ENCODE assay signal across 19 cellular contexts in the genomic region with DNA sequence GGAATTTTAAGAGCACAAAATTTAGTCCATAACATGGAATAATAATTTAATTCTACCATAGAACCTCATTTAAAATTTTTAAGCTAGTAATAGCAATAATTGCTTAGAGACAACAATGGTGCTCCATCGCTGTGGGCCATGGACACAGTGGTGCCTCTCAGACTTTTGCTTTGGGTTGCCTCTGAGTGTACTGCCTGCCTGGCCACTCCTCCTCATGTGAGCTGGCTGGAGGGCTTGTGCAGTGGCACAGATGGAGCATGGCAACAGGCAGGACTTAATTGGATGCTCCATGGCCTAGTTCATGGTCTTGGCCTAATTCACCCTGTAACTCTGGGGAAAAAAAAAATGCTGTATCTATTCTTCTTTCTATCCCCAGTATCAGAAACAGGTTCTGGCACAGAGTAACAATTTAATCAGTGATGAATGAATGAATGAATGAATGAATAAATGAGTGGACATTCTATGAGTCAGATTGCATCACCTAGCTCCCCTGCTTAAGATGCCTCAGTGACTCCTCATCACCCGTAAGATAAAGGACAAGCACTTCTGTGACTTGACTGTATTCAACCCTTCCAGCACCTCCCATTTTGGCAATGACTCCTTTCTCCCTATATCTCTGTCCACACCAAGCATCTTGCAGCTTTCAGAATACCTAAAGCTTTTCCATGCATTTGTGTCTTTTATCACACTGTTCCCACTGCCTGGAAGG.
DNase-seq lines count a peak whose midpoint lies in the region; ATAC-seq and TF ChIP-seq lines count a peak whose summit lies in the region.
"Had no signal": no experiment of that assay in that cellular context is flagged by ENCODE, and none has a peak within 500 bp of the region (broad histone marks: within the 10 kb centered on the region; RNA-seq: fewer than 3 reads in every experiment).

No MANE protein-coding gene starts in this region.

- H3K4me1 ChIP-seq in GM23248 (ENCODE audit: insufficient read depth) (peaks cover 22% of the 10 kb centered on the region), RWPE2 (ENCODE audit: insufficient read depth, poor library complexity, severe bottlenecking) (peaks cover 14% of the 10 kb centered on the region), neural progenitor cell (peaks cover 8% of the 10 kb centered on the region)

- H3K79me2 ChIP-seq in GM23248 (ENCODE audit: insufficient read depth) (no peaks in the 10 kb centered on the region), neural progenitor cell (ENCODE audit: low read depth) (no peaks in the 10 kb centered on the region)

- no peak overlapping the region for H2AFZ ChIP-seq in GM23248
- H2AFZ ChIP-seq in neural progenitor cell (replicated peaks), result no peak overlapping the region

- H3K9me2 ChIP-seq in GM23248 (ENCODE audit: insufficient read depth), result 0 out of 2 replicates have a peak, but pooled peaks cover 6% of the 10 kb centered on the region
- H3K9me2 ChIP-seq: SK-N-SH had no signal

- H3K4me1 Mint-ChIP-seq in neural progenitor cell, result no peaks in the 10 kb centered on the region

- H3K27ac ChIP-seq in GM23248, result no peak overlapping the region
- peak overlapping the region; percentile 92 for H3K27ac ChIP-seq in RWPE2 (ENCODE audit: poor library complexity, severe bottlenecking)
- no peak overlapping the region for H3K27ac ChIP-seq in neural progenitor cell
- H3K27ac ChIP-seq: BLaER1 treated with 17β-estradiol and CSF1 and Interleukin-3, amounts not matched to agents 10 nM and 100 nM; RWPE1 had no signal

- H3F3A ChIP-seq in GM23248 (ENCODE audit: insufficient read depth) (peaks cover 15% of the 10 kb centered on the region), neural progenitor cell (ENCODE audit: low read depth) (no peaks in the 10 kb centered on the region)

- in situ Hi-C loops in GM23248 (cut with MboI), result no loop called here

- H4K20me1 ChIP-seq in GM23248 (ENCODE audit: insufficient read depth) (no peaks in the 10 kb centered on the region), neural progenitor cell (ENCODE audit: low read depth) (no peaks in the 10 kb centered on the region)
- H4K20me1 ChIP-seq: BLaER1 treated with 17β-estradiol and CSF1 and Interleukin-3, amounts not matched to agents 10 nM and 100 nM had no signal

- H3K36me3 ChIP-seq in GM23248 (ENCODE audit: low read depth), result no peaks in the 10 kb centered on the region
- no peaks in the 10 kb centered on the region for H3K36me3 ChIP-seq in RWPE2 (ENCODE audit: low read depth)
- H3K36me3 ChIP-seq in neural progenitor cell, result no peaks in the 10 kb centered on the region
- H3K36me3 ChIP-seq: BLaER1 treated with 17β-estradiol and CSF1 and Interleukin-3, amounts not matched to agents 10 nM and 100 nM had no signal

- peak; percentile 20 for DNase-seq in GM23248
- no peak for DNase-seq in RWPE2 (ENCODE audit: low spot score)
- DNase-seq in epithelial cell of esophagus (ENCODE audit: low read depth), result peak; percentile 61
- peak; percentile 81 for DNase-seq in kidney tubule cell (ENCODE audit: low spot score)
- no peak for DNase-seq in GM19238 (ENCODE audit: insufficient read length, low spot score)
- no peak for DNase-seq in neural progenitor cell (ENCODE audit: low spot score)
- no peak for DNase-seq in stimulated activated CD4-positive, alpha-beta T cell treated with anti-CD3 and anti-CD28 coated beads, Interleukin-4, amount 100 ng/mL, for 24 hours
- DNase-seq: AML-193; CD4-positive, alpha-beta T cell; H7; KBM-7; MM.1S; NCI-H2029 treated with DMSO at 0.1 percent for 48 hours; NCI-H526 treated with DMSO at 0.1 percent for 48 hours; SHP77 treated with DMSO at 0.1 percent for 48 hours; SK-N-SH had no signal

- H3K27me3 ChIP-seq in GM23248 (replicated peaks; ENCODE audit: insufficient read depth), result no peaks in the 10 kb centered on the region
- no peaks in the 10 kb centered on the region for H3K27me3 ChIP-seq in RWPE2 (ENCODE audit: insufficient read depth, poor library complexity, severe bottlenecking)
- no peaks in the 10 kb centered on the region for H3K27me3 ChIP-seq in neural progenitor cell
- H3K27me3 ChIP-seq: BLaER1 treated with 17β-estradiol and CSF1 and Interleukin-3, amounts not matched to agents 10 nM and 100 nM had no signal

- no peak overlapping the region for H3K4me3 Mint-ChIP-seq in neural progenitor cell
- H3K4me3 Mint-ChIP-seq: CD4-positive, alpha-beta T cell had no signal

- H3K9me3 Mint-ChIP-seq in neural progenitor cell, result peaks cover 8% of the 10 kb centered on the region
- H3K9me3 Mint-ChIP-seq: CD4-positive, alpha-beta T cell had no signal

- 80 to 81% methylated on average over 2 of the region's 2 CpGs for WGBS in GM23248 (ENCODE audit: low coverage in 1 of 2, low lambda C conversion rate in 2 of 2, missing lambda C conversion rate in 2 of 2), 2 experiments

- H3K4me2 ChIP-seq in GM23248 (ENCODE audit: unreplicated experiment) (no peak overlapping the region), neural progenitor cell (no peak overlapping the region)
- H3K4me2 ChIP-seq: BLaER1 treated with 17β-estradiol and CSF1 and Interleukin-3, amounts not matched to agents 10 nM and 100 nM; SK-N-SH had no signal

- TF ChIP-seq CTCF in RWPE2 (IDR thresholded peaks at IDR 0.05; ENCODE audit: poor library complexity, severe bottlenecking) (no peak), epithelial cell of esophagus (IDR thresholded peaks at IDR 0.05; ENCODE audit: insufficient read depth, low read depth, low read length, missing control alignments) (no peak), neural progenitor cell (IDR thresholded peaks at IDR 0.05) (no peak)

- H3K27ac Mint-ChIP-seq in neural progenitor cell, result no peak overlapping the region
- H3K27ac Mint-ChIP-seq: CD4-positive, alpha-beta T cell had no signal

- H3K9ac ChIP-seq in GM23248 (no peak overlapping the region), neural progenitor cell (no peak overlapping the region)
- H3K9ac ChIP-seq: BLaER1 treated with 17β-estradiol and CSF1 and Interleukin-3, amounts not matched to agents 10 nM and 100 nM; SK-N-SH had no signal

- H3K27me3 Mint-ChIP-seq in neural progenitor cell (ENCODE audit: insufficient read depth, low read depth), result peaks cover 2% of the 10 kb centered on the region

- H3K4me3 ChIP-seq in GM23248 (no peak overlapping the region), RWPE2 (ENCODE audit: severe bottlenecking) (no peak overlapping the region), epithelial cell of esophagus (ENCODE audit: low read length) (no peak overlapping the region), neural progenitor cell (no peak overlapping the region)
- H3K4me3 ChIP-seq: BLaER1 treated with 17β-estradiol and CSF1 and Interleukin-3, amounts not matched to agents 10 nM and 100 nM had no signal

- H3K9me3 ChIP-seq in GM23248 (ENCODE audit: low read depth) (no peaks in the 10 kb centered on the region), RWPE2 (ENCODE audit: severe bottlenecking) (no peaks in the 10 kb centered on the region), neural progenitor cell (ENCODE audit: low read depth) (no peaks in the 10 kb centered on the region)
- H3K9me3 ChIP-seq: SK-N-SH had no signal

- no peak for ATAC-seq in RWPE2 (ENCODE audit: low read depth)
- ATAC-seq: Panc1 had no signal

- H3K36me3 Mint-ChIP-seq in neural progenitor cell, result no peaks in the 10 kb centered on the region

Comparison
In these comparisons a context has a peak if more than half of its experiments do, and no peak if none do; other contexts are left out.
1. DNase-seq: peak in GM23248 (single experiment), epithelial cell of esophagus (single experiment) and kidney tubule cell (single experiment); none in RWPE2 (single experiment), GM19238 (single experiment), neural progenitor cell (single experiment) and stimulated activated CD4-positive, alpha-beta T cell treated with anti-CD3 and anti-CD28 coated beads, Interleukin-4, amount 100 ng/mL, for 24 hours (single experiment).